7 cellular contexts compared by ENCODE assay signal in genomic region chr20:33685328-33686007, GRCh38. TPM values are rescaled to one million over a fixed set of nuclear protein-coding genes. Genes with fewer than 3 reads are reported as not detected.
DNase-seq lines count a peak whose midpoint lies in the region; ATAC-seq and TF ChIP-seq lines count a peak whose summit lies in the region.

No MANE protein-coding gene starts in this region.

- no peaks in the 10 kb centered on the region for H3K9me3 ChIP-seq in RWPE2 (ENCODE audit: severe bottlenecking)
- no peaks in the 10 kb centered on the region for H3K9me3 ChIP-seq in breast epithelium
- no peaks in the 10 kb centered on the region for H3K9me3 ChIP-seq in mucosa of rectum (ENCODE audit: control insufficient read depth in 2 of 2, low read length in 2 of 2)
- no peaks in the 10 kb centered on the region for H3K9me3 ChIP-seq in upper lobe of right lung

- peaks cover 29% of the 10 kb centered on the region for H3K36me3 ChIP-seq in RWPE2 (ENCODE audit: low read depth)
- no peaks in the 10 kb centered on the region for H3K36me3 ChIP-seq in breast epithelium
- no peaks in the 10 kb centered on the region for H3K36me3 ChIP-seq in mucosa of rectum (ENCODE audit: control insufficient read depth in 2 of 2, insufficient read depth in 2 of 2, low read length in 2 of 2)
- no peaks in the 10 kb centered on the region for H3K36me3 ChIP-seq in upper lobe of right lung

- no peaks in the 10 kb centered on the region for H3K27me3 ChIP-seq in HL-60 (ENCODE audit: insufficient read depth, poor library complexity, severe bottlenecking)
- no peaks in the 10 kb centered on the region for H3K27me3 ChIP-seq in RWPE2 (ENCODE audit: insufficient read depth, poor library complexity, severe bottlenecking)
- no peaks in the 10 kb centered on the region for H3K27me3 ChIP-seq in breast epithelium
- H3K27me3 ChIP-seq in mucosa of rectum (ENCODE audit: control insufficient read depth in 2 of 2, insufficient read depth in 2 of 2, low read length in 2 of 2): no peaks in the 10 kb centered on the region
- H3K27me3 ChIP-seq in upper lobe of right lung: no peaks in the 10 kb centered on the region

- H3K4me3 ChIP-seq in HL-60 (replicated peaks; ENCODE audit: insufficient read depth, low read length) (peak overlapping the region; percentile 75), RWPE2 (ENCODE audit: severe bottlenecking) (peak overlapping the region; percentile 93), breast epithelium (peak overlapping the region; percentile 28 to 72 (median 48)), mucosa of rectum (ENCODE audit: low read length in 2 of 2) (peak overlapping the region; percentile 55 to 65), upper lobe of right lung (peak overlapping the region; percentile 35)

- peak; percentile 62 for DNase-seq in GM03348 (ENCODE audit: low spot score)
- DNase-seq in HL-60 (ENCODE audit: low read depth in 1 of 2, low spot score in 1 of 2): peak; percentile 61 to 82
- peak; percentile 86 for DNase-seq in RWPE2 (ENCODE audit: low spot score)
- DNase-seq in breast epithelium (ENCODE audit: low spot score in 2 of 2): no peak
- DNase-seq in upper lobe of right lung: no peak

- H3K27ac ChIP-seq in HL-60 (replicated peaks): peak overlapping the region; percentile 62
- H3K27ac ChIP-seq in RWPE2 (ENCODE audit: poor library complexity, severe bottlenecking): peak overlapping the region; percentile 67
- H3K27ac ChIP-seq in breast epithelium: peak overlapping the region in 1 of 2 donors; percentile 12
- H3K27ac ChIP-seq in mucosa of rectum (ENCODE audit: low read depth in 2 of 2, low read length in 2 of 2): peak overlapping the region; percentile 44 to 75
- H3K27ac ChIP-seq in upper lobe of right lung: no peak overlapping the region

- no peak for TF ChIP-seq CTCF in HL-60 (IDR thresholded peaks at IDR 0.05; ENCODE audit: insufficient read depth, low read length)
- TF ChIP-seq CTCF in RWPE2 (IDR thresholded peaks at IDR 0.05; ENCODE audit: poor library complexity, severe bottlenecking): no peak
- TF ChIP-seq CTCF in breast epithelium (IDR thresholded peaks at IDR 0.05): no peak
- no peak for TF ChIP-seq CTCF in upper lobe of right lung (IDR thresholded peaks at IDR 0.05)

- H3K4me1 ChIP-seq in RWPE2 (ENCODE audit: insufficient read depth, poor library complexity, severe bottlenecking) (peaks cover 12% of the 10 kb centered on the region), breast epithelium (peaks cover 6 to 8% of the 10 kb centered on the region in 2 donors), mucosa of rectum (ENCODE audit: control insufficient read depth in 2 of 2, insufficient read depth in 2 of 2, low read length in 2 of 2) (peaks cover 14 to 17% of the 10 kb centered on the region in 2 donors), upper lobe of right lung (peaks cover 18% of the 10 kb centered on the region)

- intact Hi-C loops in breast epithelium (cut with DNase I; ENCODE audit: low total_unique reads) (no loop called here), upper lobe of right lung (cut with DNase I) (no loop called here)

- peak; percentile 36 for ATAC-seq in GM21367 (IDR thresholded peaks at IDR 0.05; ENCODE audit: unreplicated experiment)
- peak; percentile 37 for ATAC-seq in RWPE2 (ENCODE audit: low read depth)
- peak; percentile 3 for ATAC-seq in upper lobe of right lung

- no peak for TF ChIP-seq POLR2A in breast epithelium (IDR thresholded peaks at IDR 0.05)

- peak overlapping the region; percentile 47 to 58 for H3K9ac ChIP-seq in mucosa of rectum (ENCODE audit: low read depth in 1 of 2, low read length in 2 of 2)

RNA-seq across cellular contexts. Expression of gene E2F1, which starts 0.7 kb away (rescaled TPM):
- total RNA-seq in breast epithelium: 1 to 10 TPM in 1 of 3 donors, under 1 TPM in 2; 0.33 to 2.2 (median 0.88) TPM
- 2.4 TPM for total RNA-seq in upper lobe of right lung

RNA-seq across cellular contexts. Expression of gene NECAB3, which starts 11.2 kb away (rescaled TPM):
- total RNA-seq in breast epithelium: 10 to 100 TPM; 23.4 to 37.3 (median 28.5) TPM
- total RNA-seq in upper lobe of right lung: 56.2 TPM

RNA-seq across cellular contexts. Expression of gene ACTL10, which starts 18.7 kb away (rescaled TPM):
- total RNA-seq in breast epithelium (1 to 10 TPM; 1.4 to 3.4 (median 2.6) TPM), upper lobe of right lung (1.3 TPM)

RNA-seq across cellular contexts. Expression of gene C20orf144, which starts 23.3 kb away (rescaled TPM):
- total RNA-seq in breast epithelium (under 1 TPM; 0.16 to 0.33 (median 0.29) TPM), upper lobe of right lung (0.23 TPM)

RNA-seq across cellular contexts. Expression of gene PXMP4, which starts 34.6 kb away (rescaled TPM):
- total RNA-seq in breast epithelium (10 to 100 TPM in 1 of 3 donors, 1 to 10 TPM in 2; 7.9 to 14.3 (median 9.1) TPM), upper lobe of right lung (35.6 TPM)

Comparison
In these comparisons a context has a peak if more than half of its experiments do, and no peak if none do; other contexts are left out.
1. DNase-seq: peak in GM03348 (single experiment), HL-60 (2 of 2) and RWPE2 (single experiment); none in breast epithelium (0 of 2) and upper lobe of right lung (single experiment).
2. H3K4me3 ChIP-seq: peak in every context shown above with its lines; median percentile 93 in RWPE2; 75 in HL-60; 60 in mucosa of rectum; 48 in breast epithelium; 35 in upper lobe of right lung.
3. Peak in every context shown above with its lines, with median percentiles within 50 percentile points of each other: ATAC-seq.